1 cellular context compared by ENCODE assay signal in the genomic region with DNA sequence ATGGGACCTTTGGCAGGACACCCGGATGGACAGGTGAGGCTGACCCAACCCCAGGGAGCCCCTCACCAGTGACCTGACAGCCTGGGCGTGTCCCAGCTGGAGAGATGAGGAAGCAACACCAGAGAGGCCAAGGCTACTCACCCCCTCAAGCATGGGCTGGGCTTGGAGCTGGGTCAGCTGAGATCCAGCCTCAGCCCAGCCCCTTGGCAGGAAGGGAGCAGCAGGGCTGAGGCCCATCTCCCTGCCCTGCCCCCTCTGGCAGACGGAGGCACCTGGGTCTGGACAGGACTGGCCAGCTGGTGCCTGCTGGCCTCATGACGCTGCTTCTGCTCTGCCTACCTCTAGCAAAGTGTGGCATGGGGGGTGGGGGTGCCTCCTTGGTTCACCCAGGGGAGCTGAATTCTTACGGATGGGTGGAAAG.
TF ChIP-seq lines count a peak whose summit lies in the region.

No MANE protein-coding gene starts in this region.

TF ChIP-seq in H1, 55 proteins besides CTCF, POLR2A, EP300 and RAD21:
- 0 out of 2 replicates have a peak, but pooled peaks have one; percentile 23 for TF ChIP-seq GABPA (IDR thresholded peaks at IDR 0.05; ENCODE audit: borderline replicate concordance, insufficient read depth, low read length)
- no peak for TF ChIP-seq JUND (IDR thresholded peaks at IDR 0.05; ENCODE audit: low read length)
